In the genomic region with DNA sequence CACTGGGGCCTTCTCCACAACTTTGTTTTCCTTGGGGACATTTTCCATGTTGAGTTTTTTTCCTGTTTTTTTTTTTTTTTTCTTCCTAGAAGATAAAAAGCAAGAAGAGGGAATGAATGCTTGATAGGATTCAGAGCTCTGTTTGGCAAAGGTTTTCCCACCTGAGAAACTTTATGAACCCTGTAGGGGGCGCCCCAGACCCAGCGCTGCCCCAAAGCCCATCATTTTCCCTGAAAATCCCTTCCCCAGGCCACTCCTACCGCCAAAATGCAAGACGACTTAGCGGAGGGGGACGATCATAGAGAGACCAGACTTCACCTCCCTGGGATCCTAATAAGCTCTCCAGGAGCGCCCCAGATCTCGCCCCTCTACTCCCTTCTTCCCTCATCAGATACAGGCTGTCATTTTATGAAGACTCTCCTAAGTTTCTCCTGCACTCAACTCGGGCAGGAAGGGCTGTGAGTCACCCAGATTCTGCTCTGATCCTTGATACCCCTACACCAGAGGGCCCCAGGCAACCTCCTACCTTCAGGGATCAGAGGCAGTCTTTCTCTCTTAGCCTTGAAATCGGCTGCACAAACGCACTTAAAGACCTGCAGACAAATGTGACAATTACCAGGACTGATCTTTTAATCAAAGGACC, we compare ENCODE assay signal across 8 cellular contexts. TPM values are rescaled to one million over a fixed set of nuclear protein-coding genes. Genes with fewer than 3 reads are reported as not detected.
DNase-seq lines count a peak whose midpoint lies in the region; ATAC-seq and TF ChIP-seq lines count a peak whose summit lies in the region.

No MANE protein-coding gene starts in this region.

- peaks cover 3% of the 10 kb centered on the region for H3K4me1 ChIP-seq in Karpas-422 (ENCODE audit: low read length)
- no peaks in the 10 kb centered on the region for H3K4me1 ChIP-seq in hepatocyte (ENCODE audit: insufficient read depth)

- H3K4me3 Mint-ChIP-seq in activated naive CD8-positive, alpha-beta T cell treated with anti-CD3 and anti-CD28 coated beads for 36 hours, result peak overlapping the region; percentile 95
- H3K4me3 Mint-ChIP-seq in nephron progenitor cell, result peak overlapping the region; percentile 94

- 41% methylated on average over 11 of the region's 11 CpGs for WGBS in hepatocyte (ENCODE audit: low lambda C conversion rate, missing lambda C conversion rate)

- H2AFZ ChIP-seq in Karpas-422 (ENCODE audit: low read length) (no peak overlapping the region), hepatocyte (no peak overlapping the region)

- H4K20me1 ChIP-seq in Karpas-422 (ENCODE audit: insufficient read depth, low read depth, low read length) (no peaks in the 10 kb centered on the region), hepatocyte (ENCODE audit: insufficient read depth, poor library complexity, severe bottlenecking) (no peaks in the 10 kb centered on the region)

- peak overlapping the region; percentile 63 for H3K9ac ChIP-seq in Karpas-422 (ENCODE audit: low read length)

- H3K9me2 ChIP-seq in Karpas-422 (replicated peaks; ENCODE audit: insufficient read depth, low read length), result no peaks in the 10 kb centered on the region
- H3K9me2 ChIP-seq in hepatocyte (replicated peaks; ENCODE audit: insufficient read depth), result no peaks in the 10 kb centered on the region

- H3K27ac ChIP-seq in Karpas-422 (ENCODE audit: low read length), result no peak overlapping the region
- H3K27ac ChIP-seq in hepatocyte, result no peak overlapping the region

- peaks cover 13% of the 10 kb centered on the region for H3K27me3 Mint-ChIP-seq in activated naive CD8-positive, alpha-beta T cell treated with anti-CD3 and anti-CD28 coated beads for 36 hours
- peaks cover 8% of the 10 kb centered on the region for H3K27me3 Mint-ChIP-seq in nephron progenitor cell (ENCODE audit: low read depth, poor library complexity)

- H3K4me1 Mint-ChIP-seq in activated naive CD8-positive, alpha-beta T cell treated with anti-CD3 and anti-CD28 coated beads for 36 hours, result peaks cover 9% of the 10 kb centered on the region
- H3K4me1 Mint-ChIP-seq in nephron progenitor cell, result peaks cover 7% of the 10 kb centered on the region

- H3K4me2 ChIP-seq in Karpas-422 (ENCODE audit: low read depth, low read length, poor library complexity, severe bottlenecking) (peak overlapping the region; percentile 74), hepatocyte (no peak overlapping the region)

- no peak for ATAC-seq in HG03460 (IDR thresholded peaks at IDR 0.05; ENCODE audit: unreplicated experiment)

- H3K36me3 Mint-ChIP-seq in activated naive CD8-positive, alpha-beta T cell treated with anti-CD3 and anti-CD28 coated beads for 36 hours, result no peaks in the 10 kb centered on the region
- H3K36me3 Mint-ChIP-seq in nephron progenitor cell (ENCODE audit: low read depth), result no peaks in the 10 kb centered on the region

- no peaks in the 10 kb centered on the region for H3K9me3 Mint-ChIP-seq in activated naive CD8-positive, alpha-beta T cell treated with anti-CD3 and anti-CD28 coated beads for 36 hours
- H3K9me3 Mint-ChIP-seq in nephron progenitor cell, result peaks cover 59% of the 10 kb centered on the region

- H3K9me3 ChIP-seq in Karpas-422 (ENCODE audit: low read length) (no peaks in the 10 kb centered on the region), hepatocyte (ENCODE audit: low read depth) (no peaks in the 10 kb centered on the region)

- H3K79me2 ChIP-seq in Karpas-422 (ENCODE audit: low read length) (no peaks in the 10 kb centered on the region), hepatocyte (no peaks in the 10 kb centered on the region)

- no peaks in the 10 kb centered on the region for H3K36me3 ChIP-seq in Karpas-422 (ENCODE audit: insufficient read depth, low read length)
- no peaks in the 10 kb centered on the region for H3K36me3 ChIP-seq in hepatocyte (replicated peaks; ENCODE audit: insufficient read depth, low read depth)

- H3K27me3 ChIP-seq in Karpas-422 (ENCODE audit: low read length), result no peaks in the 10 kb centered on the region
- H3K27me3 ChIP-seq in hepatocyte, result no peaks in the 10 kb centered on the region

- H3K4me3 ChIP-seq in Karpas-422 (ENCODE audit: low read length), result peak overlapping the region; percentile 69
- no peak overlapping the region for H3K4me3 ChIP-seq in hepatocyte

- DNase-seq in DMS79 treated with DMSO at 0.1 percent for 48 hours (lab: John Stamatoyannopoulos, UW) (peak; percentile 29), Karpas-422 (peak; percentile 43), nephron progenitor cell (peak; percentile 48), NAMALWA (ENCODE audit: low spot score) (no peak), DMS114 treated with DMSO at 0.1 percent for 48 hours (lab: John Stamatoyannopoulos, UW; ENCODE audit: unreplicated experiment) (no peak), hepatocyte (ENCODE audit: low spot score) (no peak)
- no peak for DNase-seq in activated naive CD8-positive, alpha-beta T cell treated with anti-CD3 and anti-CD28 coated beads for 36 hours

- peak overlapping the region; percentile 62 for H3K27ac Mint-ChIP-seq in activated naive CD8-positive, alpha-beta T cell treated with anti-CD3 and anti-CD28 coated beads for 36 hours
- no peak overlapping the region for H3K27ac Mint-ChIP-seq in nephron progenitor cell

- TF ChIP-seq CTCF in nephron progenitor cell (IDR thresholded peaks at IDR 0.05) (peak; percentile 25), hepatocyte (IDR thresholded peaks at IDR 0.05; ENCODE audit: poor library complexity) (no peak)

RNA-seq across cellular contexts. Expression of a gene that starts 1.4 kb away (rescaled TPM):
- total RNA-seq in Karpas-422 (2014; rRNA removed; shearing (Covaris generic); ENCODE audit: low replicate concordance), result 8.4 and 10.2 TPM in 2 replicates
- total RNA-seq in activated naive CD8-positive, alpha-beta T cell treated with anti-CD3 and anti-CD28 coated beads for 36 hours, result 1 to 10 TPM; 3.7 to 4.5 TPM
- total RNA-seq in hepatocyte, result 7.4 and 11.8 TPM in 2 replicates
- 14.2 and 14.3 TPM in 2 replicates for polyA plus RNA-seq in hepatocyte

RNA-seq across cellular contexts. Expression of a gene that starts 12.1 kb away (rescaled TPM):
- total RNA-seq in Karpas-422 (2014; rRNA removed; shearing (Covaris generic); ENCODE audit: low replicate concordance), result not detected in 2 replicates
- total RNA-seq in activated naive CD8-positive, alpha-beta T cell treated with anti-CD3 and anti-CD28 coated beads for 36 hours, result not detected
- total RNA-seq in hepatocyte, result not detected in 2 replicates
- polyA plus RNA-seq in hepatocyte, result not detected in 2 replicates

RNA-seq across cellular contexts. Expression of a gene that starts 28.9 kb away (rescaled TPM):
- not detected in 2 replicates for total RNA-seq in Karpas-422 (2014; rRNA removed; shearing (Covaris generic); ENCODE audit: low replicate concordance)
- under 1 TPM; 0.39 to 0.40 TPM for total RNA-seq in activated naive CD8-positive, alpha-beta T cell treated with anti-CD3 and anti-CD28 coated beads for 36 hours
- total RNA-seq in hepatocyte, result 2.8 and 3.9 TPM in 2 replicates
- 5.8 and 9.2 TPM in 2 replicates for polyA plus RNA-seq in hepatocyte

Comparison
In these comparisons a context has a peak if more than half of its experiments do, and no peak if none do; other contexts are left out.
1. DNase-seq: peak in DMS79 treated with DMSO at 0.1 percent for 48 hours (single experiment), Karpas-422 (single experiment) and nephron progenitor cell (single experiment); none in activated naive CD8-positive, alpha-beta T cell treated with anti-CD3 and anti-CD28 coated beads for 36 hours (single experiment), NAMALWA (single experiment), DMS114 treated with DMSO at 0.1 percent for 48 hours (single experiment) and hepatocyte (single experiment).